ENCODE assay signal across 7 cellular contexts in genomic region chr14:64387232-64387737, GRCh38. TPM values are rescaled to one million over a fixed set of nuclear protein-coding genes. Genes with fewer than 3 reads are reported as not detected.
DNase-seq lines count a peak whose midpoint lies in the region; ATAC-seq, FAIRE-seq and TF ChIP-seq lines count a peak whose summit lies in the region.

No MANE protein-coding gene starts in this region.

- peak overlapping the region; percentile 78 for H3K27ac ChIP-seq in temporal lobe (ENCODE audit: low read depth, low read length)

- TF ChIP-seq CTCF in GM06990 (IDR thresholded peaks at IDR 0.05; ENCODE audit: insufficient read depth, low read length, poor library complexity, severe bottlenecking): no peak
- TF ChIP-seq CTCF in bronchial epithelial cell (IDR thresholded peaks at IDR 0.05; ENCODE audit: insufficient read depth, low read length, severe bottlenecking): no peak

- CTCF ChIA-PET in HEK293T (lab: Yijun Ruan, JAX): interaction anchor here (0.8 kb wide), 1 partner anchor 43 kb away, joined by 3 read pairs; no protein-coding TSS in a partner anchor

- H3K36me3 ChIP-seq in GM06990 (ENCODE audit: control insufficient read depth, insufficient read depth, low read length): no peaks in the 10 kb centered on the region
- no peaks in the 10 kb centered on the region for H3K36me3 ChIP-seq in bronchial epithelial cell (ENCODE audit: control insufficient read depth, insufficient read depth, low read length)

- H3K27me3 ChIP-seq in GM06990 (replicated peaks; ENCODE audit: control insufficient read depth, insufficient read depth, low read length) (no peaks in the 10 kb centered on the region), bronchial epithelial cell (ENCODE audit: control insufficient read depth, insufficient read depth, low read length) (no peaks in the 10 kb centered on the region)

- ATAC-seq in left lobe of liver: peak; percentile 2
- ATAC-seq in HG03469 (IDR thresholded peaks at IDR 0.05; ENCODE audit: unreplicated experiment): no peak

- POLR2A ChIA-PET in HEK293T (lab: Yijun Ruan, JAX): interaction anchor here (0.6 to 3.2 kb wide), 42 partner anchors 9 to 492 kb away, joined by 3 to 45 read pairs (median 4); partner anchors contain the start of genes AKAP5, HSPA2, SPTB and ZBTB1

- DNase-seq in GM06990 (ENCODE audit: extremely low read depth, insufficient read length) (no peak), HEK293T (ENCODE audit: extremely low spot score) (peak; percentile 23), NCI-H82 (lab: John Stamatoyannopoulos, UW) (peak; percentile 63), bronchial epithelial cell (ENCODE audit: low read depth) (peak; percentile 10), left lobe of liver (ENCODE audit: low spot score) (no peak)

- no peak for FAIRE-seq in bronchial epithelial cell (lab: Jason Lieb, UNC)

- H3K4me3 ChIP-seq in GM06990 (replicated peaks; ENCODE audit: low read depth, low read length) (peak overlapping the region; percentile 95), bronchial epithelial cell (ENCODE audit: low read depth, low read length) (peak overlapping the region; percentile 72)

TF ChIP-seq in HEK293T, 16 proteins besides CTCF, POLR2A, EP300 and RAD21:
- TF ChIP-seq TARDBP (IDR thresholded peaks at IDR 0.05): no peak
- TF ChIP-seq L3MBTL2 (conservative IDR thresholded peaks at IDR 0.05): peak; percentile 37

RNA-seq across cellular contexts. Expression of gene MTHFD1, which starts 0.9 kb away (rescaled TPM):
- total RNA-seq in bronchial epithelial cell (19.3 and 35.5 TPM in 2 replicates), left lobe of liver (238 TPM), temporal lobe (28.0 TPM)

Comparison
In these comparisons a context has a peak if more than half of its experiments do, and no peak if none do; other contexts are left out.
1. DNase-seq: peak in HEK293T (single experiment), NCI-H82 (single experiment) and bronchial epithelial cell (single experiment); none in GM06990 (single experiment) and left lobe of liver (single experiment).